8 cellular contexts compared by ENCODE assay signal in genomic region chr6:158605266-158605878, GRCh38. TPM values are rescaled to one million over a fixed set of nuclear protein-coding genes. Genes with fewer than 3 reads are reported as not detected.
DNase-seq lines count a peak whose midpoint lies in the region; ATAC-seq and TF ChIP-seq lines count a peak whose summit lies in the region.

No MANE protein-coding gene starts in this region.

- ATAC-seq in naive thymus-derived CD8-positive, alpha-beta T cell = peak; percentile 66 to 67
- ATAC-seq in stimulated activated naive CD8-positive, alpha-beta T cell treated with anti-CD3 and anti-CD28 coated beads, Interleukin-15, amount 100 ng/mL, for 72 hours = peak; percentile 55
- ATAC-seq in HG03039 (IDR thresholded peaks at IDR 0.05; ENCODE audit: unreplicated experiment) = no peak

- H3K9me3 Mint-ChIP-seq in naive thymus-derived CD8-positive, alpha-beta T cell = no peaks in the 10 kb centered on the region
- no peaks in the 10 kb centered on the region for H3K9me3 Mint-ChIP-seq in stimulated activated naive CD8-positive, alpha-beta T cell treated with anti-CD3 and anti-CD28 coated beads, Interleukin-15, amount 100 ng/mL, for 72 hours

- H3K36me3 Mint-ChIP-seq in naive thymus-derived CD8-positive, alpha-beta T cell = peaks cover 0 to 77% (median 8%) of the 10 kb centered on the region in 3 donors

- TF ChIP-seq EP300 in esophagus muscularis mucosa (IDR thresholded peaks at IDR 0.05) = no peak

- H3K36me3 ChIP-seq in NT2/D1 (ENCODE audit: insufficient read depth, insufficient read length, low read length) (peaks cover 51% of the 10 kb centered on the region), esophagus muscularis mucosa (peaks cover 17 to 63% (median 55%) of the 10 kb centered on the region in 4 donors)

- H3K27ac ChIP-seq in HL-60 (replicated peaks) (no peak overlapping the region), esophagus muscularis mucosa (replicated peaks in 1 of 4) (no peak overlapping the region)

- intact Hi-C loops in esophagus muscularis mucosa (cut with DNase I) = loop anchor here (5.0 kb wide), 1 partner anchor 383 kb away; no protein-coding TSS in a partner anchor

- H3K4me3 ChIP-seq in HL-60 (replicated peaks; ENCODE audit: insufficient read depth, low read length) (no peak overlapping the region), NT2/D1 (ENCODE audit: insufficient read length, low read depth) (no peak overlapping the region), esophagus muscularis mucosa (no peak overlapping the region)

- POLR2A ChIA-PET in naive thymus-derived CD8-positive, alpha-beta T cell (lab: Charles Lee) = interaction anchor here (0.7 to 1.1 kb wide), 2 partner anchors 39 to 46 kb away, joined by 4 to 5 read pairs; partner anchors contain the start of gene DYNLT1

- peak; percentile 49 for DNase-seq in COLO668 (lab: John Stamatoyannopoulos, UW; ENCODE audit: unreplicated experiment)
- DNase-seq in HL-60 (ENCODE audit: low read depth in 1 of 2, low spot score in 1 of 2) = peak; percentile 48 to 55
- peak; percentile 57 for DNase-seq in NT2/D1 (ENCODE audit: low read depth, low spot score)
- peak; percentile 41 for DNase-seq in activated T-cell treated with anti-CD3 and anti-CD28 coated beads for 4 hours
- no peak for DNase-seq in esophagus muscularis mucosa (ENCODE audit: extremely low spot score)
- DNase-seq in naive thymus-derived CD8-positive, alpha-beta T cell = peak in 9 of 10 donors; percentile 15 to 64 (median 46)
- DNase-seq in stimulated activated naive CD8-positive, alpha-beta T cell treated with anti-CD3 and anti-CD28 coated beads, Interleukin-15, amount 100 ng/mL, for 72 hours = peak; percentile 44 to 46

- H3K9me3 ChIP-seq in NT2/D1 (ENCODE audit: insufficient read depth, low read length) (no peaks in the 10 kb centered on the region), esophagus muscularis mucosa (no peaks in the 10 kb centered on the region)

- no peak for TF ChIP-seq POLR2A in esophagus muscularis mucosa (IDR thresholded peaks at IDR 0.05; ENCODE audit: low read depth)

- WGBS in esophagus muscularis mucosa = 31% methylated on average over 13 of the region's 13 CpGs

- H3K27me3 Mint-ChIP-seq in naive thymus-derived CD8-positive, alpha-beta T cell = no peaks in the 10 kb centered on the region
- H3K27me3 Mint-ChIP-seq in stimulated activated naive CD8-positive, alpha-beta T cell treated with anti-CD3 and anti-CD28 coated beads, Interleukin-15, amount 100 ng/mL, for 72 hours = no peaks in the 10 kb centered on the region

- peak overlapping the region in 6 of 10 donors; percentile 5 to 79 (median 48) for H3K27ac Mint-ChIP-seq in naive thymus-derived CD8-positive, alpha-beta T cell
- peak overlapping the region in 1 of 2 donors; percentile 40 for H3K27ac Mint-ChIP-seq in stimulated activated naive CD8-positive, alpha-beta T cell treated with anti-CD3 and anti-CD28 coated beads, Interleukin-15, amount 100 ng/mL, for 72 hours

- H3K4me3 Mint-ChIP-seq in naive thymus-derived CD8-positive, alpha-beta T cell = no peak overlapping the region
- no peak overlapping the region for H3K4me3 Mint-ChIP-seq in stimulated activated naive CD8-positive, alpha-beta T cell treated with anti-CD3 and anti-CD28 coated beads, Interleukin-15, amount 100 ng/mL, for 72 hours

- H3K27me3 ChIP-seq in HL-60 (ENCODE audit: insufficient read depth, poor library complexity, severe bottlenecking) (no peaks in the 10 kb centered on the region), NT2/D1 (ENCODE audit: insufficient read depth, insufficient read length) (no peaks in the 10 kb centered on the region), esophagus muscularis mucosa (no peaks in the 10 kb centered on the region)

- peak; percentile 57 for TF ChIP-seq CTCF in HL-60 (IDR thresholded peaks at IDR 0.05; ENCODE audit: insufficient read depth, low read length)
- peak; percentile 69 to 78 (median 74) for TF ChIP-seq CTCF in esophagus muscularis mucosa (IDR thresholded peaks at IDR 0.05)

- H3K9ac ChIP-seq in NT2/D1 (ENCODE audit: insufficient read length, low read depth) = no peak overlapping the region

- peaks cover 0 to 10% (median 8%) of the 10 kb centered on the region in 4 donors for H3K4me1 Mint-ChIP-seq in naive thymus-derived CD8-positive, alpha-beta T cell
- H3K4me1 Mint-ChIP-seq in stimulated activated naive CD8-positive, alpha-beta T cell treated with anti-CD3 and anti-CD28 coated beads, Interleukin-15, amount 100 ng/mL, for 72 hours = peaks cover 12% of the 10 kb centered on the region

- H3K4me1 ChIP-seq in NT2/D1 (ENCODE audit: insufficient read depth, insufficient read length) = no peaks in the 10 kb centered on the region
- H3K4me1 ChIP-seq in esophagus muscularis mucosa = peaks cover 0 to 6% (median 2%) of the 10 kb centered on the region in 4 donors

RNA-seq across cellular contexts. Expression of gene DYNLT1, which starts 39.2 kb away (rescaled TPM):
- 100 to 1,000 TPM in 3 of 4 donors, 10 to 100 TPM in 1; 90.7 to 147 (median 102) TPM for total RNA-seq in esophagus muscularis mucosa
- 10 to 100 TPM; 54.4 to 54.7 TPM for total RNA-seq in naive thymus-derived CD8-positive, alpha-beta T cell
- polyA plus RNA-seq in naive thymus-derived CD8-positive, alpha-beta T cell = 10 to 100 TPM; 63.3 to 78.6 (median 63.7) TPM

RNA-seq across cellular contexts. Expression of gene SYTL3, which starts 44.5 kb away (rescaled TPM):
- total RNA-seq in esophagus muscularis mucosa = 10 to 100 TPM in 1 of 4 donors, 1 to 10 TPM in 3; 4.8 to 10.1 (median 7.6) TPM
- 10 to 100 TPM; 11.1 to 13.6 TPM for total RNA-seq in naive thymus-derived CD8-positive, alpha-beta T cell
- 10 to 100 TPM; 15.7 to 16.1 (median 15.8) TPM for polyA plus RNA-seq in naive thymus-derived CD8-positive, alpha-beta T cell

RNA-seq across cellular contexts. Expression of gene TMEM181, which starts 45.5 kb away (rescaled TPM):
- total RNA-seq in esophagus muscularis mucosa = 10 to 100 TPM; 21.6 to 31.6 (median 26.0) TPM
- total RNA-seq in naive thymus-derived CD8-positive, alpha-beta T cell = 10 to 100 TPM; 16.6 to 16.9 TPM
- polyA plus RNA-seq in naive thymus-derived CD8-positive, alpha-beta T cell = 1 to 10 TPM; 3.9 to 4.6 (median 4.2) TPM
